1 cellular context compared by ENCODE assay signal in the genomic region with DNA sequence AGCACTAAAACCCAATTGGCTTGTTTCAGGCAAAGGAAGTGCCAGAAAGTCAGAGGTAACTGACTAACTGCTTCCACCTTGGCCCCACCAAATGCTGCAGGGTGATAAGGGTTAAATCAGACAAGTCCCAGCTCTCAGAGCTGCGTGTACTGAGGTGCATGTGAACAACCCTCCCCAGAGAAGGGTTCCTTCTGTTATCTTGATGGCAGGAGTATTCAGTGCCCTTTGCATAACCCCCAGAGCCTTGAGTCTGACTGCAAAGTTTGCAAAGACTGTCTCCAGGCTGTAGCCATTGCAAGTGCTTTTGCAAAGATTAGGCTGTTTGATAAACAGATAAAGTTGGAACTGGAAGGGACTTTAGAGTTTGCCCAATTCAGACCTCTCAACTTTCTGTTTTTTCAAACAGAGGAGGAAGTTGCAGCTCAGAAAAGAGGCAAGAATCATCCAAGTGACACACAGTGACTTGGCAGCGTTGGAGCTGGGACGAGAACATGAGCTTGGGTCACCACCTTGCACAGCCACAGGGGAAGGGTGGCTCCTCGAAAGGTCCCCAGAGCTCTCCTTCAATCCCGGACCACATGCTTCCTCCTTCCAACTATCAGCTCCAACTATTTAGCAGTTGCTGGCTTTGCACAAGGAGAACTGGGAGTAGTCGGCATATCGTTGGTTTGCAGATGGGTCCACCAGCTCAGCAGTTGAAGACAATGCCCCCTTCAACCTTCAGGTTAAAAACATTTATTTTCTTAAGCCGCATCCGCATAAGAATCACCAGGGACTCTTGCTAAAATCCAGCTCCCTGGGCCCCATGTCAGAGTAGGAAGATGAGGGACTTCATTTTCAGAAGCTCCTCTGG.
TF ChIP-seq lines count a peak whose summit lies in the region.

No MANE protein-coding gene starts in this region.

TF ChIP-seq in SK-N-SH, 30 proteins besides CTCF, POLR2A, EP300 and RAD21:
- TF ChIP-seq SIN3A (IDR thresholded peaks at IDR 0.05; ENCODE audit: borderline replicate concordance, low read depth, low read length) (no peak), GABPA (IDR thresholded peaks at IDR 0.05; ENCODE audit: low read depth) (no peak), SMC3 (IDR thresholded peaks at IDR 0.05; ENCODE audit: low read depth, low read length) (no peak), CHD2 (IDR thresholded peaks at IDR 0.05; ENCODE audit: low read length, partially characterized antibody) (no peak), YY1 (IDR thresholded peaks at IDR 0.05; ENCODE audit: low read depth) (no peak), NRF1 (IDR thresholded peaks at IDR 0.05; ENCODE audit: low read depth, low read length) (no peak), GATA2 (CRISPR knock-in tag; IDR thresholded peaks at IDR 0.05) (no peak), MXI1 (IDR thresholded peaks at IDR 0.05; ENCODE audit: low read depth, low read length) (no peak), TCF12 (IDR thresholded peaks at IDR 0.05) (no peak), ELF1 (IDR thresholded peaks at IDR 0.05) (no peak), MEF2A (IDR thresholded peaks at IDR 0.05; ENCODE audit: borderline replicate concordance, low read depth) (no peak)
- TF ChIP-seq, protein P1, sequence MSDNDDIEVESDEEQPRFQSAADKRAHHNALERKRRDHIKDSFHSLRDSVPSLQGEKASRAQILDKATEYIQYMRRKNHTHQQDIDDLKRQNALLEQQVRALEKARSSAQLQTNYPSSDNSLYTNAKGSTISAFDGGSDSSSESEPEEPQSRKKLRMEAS (IDR thresholded peaks at IDR 0.05; ENCODE audit: low read depth) = no peak
- TF ChIP-seq, protein P2, sequence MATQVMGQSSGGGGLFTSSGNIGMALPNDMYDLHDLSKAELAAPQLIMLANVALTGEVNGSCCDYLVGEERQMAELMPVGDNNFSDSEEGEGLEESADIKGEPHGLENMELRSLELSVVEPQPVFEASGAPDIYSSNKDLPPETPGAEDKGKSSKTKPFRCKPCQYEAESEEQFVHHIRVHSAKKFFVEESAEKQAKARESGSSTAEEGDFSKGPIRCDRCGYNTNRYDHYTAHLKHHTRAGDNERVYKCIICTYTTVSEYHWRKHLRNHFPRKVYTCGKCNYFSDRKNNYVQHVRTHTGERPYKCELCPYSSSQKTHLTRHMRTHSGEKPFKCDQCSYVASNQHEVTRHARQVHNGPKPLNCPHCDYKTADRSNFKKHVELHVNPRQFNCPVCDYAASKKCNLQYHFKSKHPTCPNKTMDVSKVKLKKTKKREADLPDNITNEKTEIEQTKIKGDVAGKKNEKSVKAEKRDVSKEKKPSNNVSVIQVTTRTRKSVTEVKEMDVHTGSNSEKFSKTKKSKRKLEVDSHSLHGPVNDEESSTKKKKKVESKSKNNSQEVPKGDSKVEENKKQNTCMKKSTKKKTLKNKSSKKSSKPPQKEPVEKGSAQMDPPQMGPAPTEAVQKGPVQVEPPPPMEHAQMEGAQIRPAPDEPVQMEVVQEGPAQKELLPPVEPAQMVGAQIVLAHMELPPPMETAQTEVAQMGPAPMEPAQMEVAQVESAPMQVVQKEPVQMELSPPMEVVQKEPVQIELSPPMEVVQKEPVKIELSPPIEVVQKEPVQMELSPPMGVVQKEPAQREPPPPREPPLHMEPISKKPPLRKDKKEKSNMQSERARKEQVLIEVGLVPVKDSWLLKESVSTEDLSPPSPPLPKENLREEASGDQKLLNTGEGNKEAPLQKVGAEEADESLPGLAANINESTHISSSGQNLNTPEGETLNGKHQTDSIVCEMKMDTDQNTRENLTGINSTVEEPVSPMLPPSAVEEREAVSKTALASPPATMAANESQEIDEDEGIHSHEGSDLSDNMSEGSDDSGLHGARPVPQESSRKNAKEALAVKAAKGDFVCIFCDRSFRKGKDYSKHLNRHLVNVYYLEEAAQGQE (IDR thresholded peaks at IDR 0.05; ENCODE audit: low read depth, low read length) = no peak
- TF ChIP-seq, protein P3, sequence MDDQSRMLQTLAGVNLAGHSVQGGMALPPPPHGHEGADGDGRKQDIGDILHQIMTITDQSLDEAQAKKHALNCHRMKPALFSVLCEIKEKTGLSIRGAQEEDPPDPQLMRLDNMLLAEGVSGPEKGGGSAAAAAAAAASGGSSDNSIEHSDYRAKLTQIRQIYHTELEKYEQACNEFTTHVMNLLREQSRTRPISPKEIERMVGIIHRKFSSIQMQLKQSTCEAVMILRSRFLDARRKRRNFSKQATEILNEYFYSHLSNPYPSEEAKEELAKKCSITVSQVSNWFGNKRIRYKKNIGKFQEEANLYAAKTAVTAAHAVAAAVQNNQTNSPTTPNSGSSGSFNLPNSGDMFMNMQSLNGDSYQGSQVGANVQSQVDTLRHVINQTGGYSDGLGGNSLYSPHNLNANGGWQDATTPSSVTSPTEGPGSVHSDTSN (IDR thresholded peaks at IDR 0.05) = no peak
TF ChIP-seq in SK-N-SH: peak in this region for 0.
